Comparison of ENCODE assay signal across 20 cellular contexts in the genomic region with DNA sequence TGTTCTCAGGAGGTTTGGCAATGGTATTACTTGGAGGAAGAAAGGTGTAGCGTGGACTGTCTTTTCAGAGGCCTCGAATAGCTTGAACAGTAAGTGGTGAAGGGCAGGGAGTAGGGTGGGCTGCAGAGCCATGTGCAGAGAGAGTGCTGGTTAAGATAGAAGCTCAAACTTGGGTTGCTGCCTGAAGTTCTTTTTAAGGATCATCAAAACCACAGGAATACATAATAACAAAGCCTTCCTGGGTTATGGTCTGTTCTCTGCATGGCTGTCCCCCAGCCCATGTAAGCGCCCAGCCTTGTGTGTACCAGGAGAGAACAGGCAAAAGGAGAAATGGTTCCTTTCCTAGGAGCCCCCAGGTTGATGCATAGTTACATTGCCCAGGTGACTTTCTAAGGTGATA. TPM values are rescaled to one million over a fixed set of nuclear protein-coding genes. Genes with fewer than 3 reads are reported as not detected.
A peak's percentile ranks its signal among the peaks of the same experiment; 100 is the strongest.
DNase-seq lines count a peak whose midpoint lies in the region; ATAC-seq and TF ChIP-seq lines count a peak whose summit lies in the region.
"Had no signal": no experiment of that assay in that cellular context is flagged by ENCODE, and none has a peak within 500 bp of the region (broad histone marks: within the 10 kb centered on the region; RNA-seq: fewer than 3 reads in every experiment).

No MANE protein-coding gene starts in this region.

- TF ChIP-seq CTCF in brain microvascular endothelial cell (IDR thresholded peaks at IDR 0.05; ENCODE audit: low read depth, low read length, missing control alignments): no peak
- TF ChIP-seq CTCF in osteoblast (IDR thresholded peaks at IDR 0.05; ENCODE audit: extremely low read depth, low read depth, low read length): no peak

- H3K9me3 ChIP-seq in osteoblast (ENCODE audit: low read depth, low read length): no peaks in the 10 kb centered on the region
- H3K9me3 ChIP-seq: mucosa of descending colon, suprapubic skin, vagina had no signal

- no peak overlapping the region for H3K4me3 ChIP-seq in ACC112 (ENCODE audit: low read depth, low read length)
- H3K4me3 ChIP-seq in brain microvascular endothelial cell (ENCODE audit: low read depth, low read length): no peak overlapping the region
- H3K4me3 ChIP-seq in osteoblast (ENCODE audit: insufficient read depth, low read length): no peak overlapping the region
- H3K4me3 ChIP-seq: GM23338, mucosa of descending colon, suprapubic skin, vagina had no signal

- no peak for ATAC-seq in GM21381 (IDR thresholded peaks at IDR 0.05; ENCODE audit: unreplicated experiment)
- ATAC-seq: activated CD8-positive, alpha-beta memory T cell treated with anti-CD3 and anti-CD28 coated beads, Interleukin-2, amount 10 ng/mL, durations not matched to agents 7 days and 5 days; CD8-positive, alpha-beta T cell; GM23338; mucosa of descending colon had no signal

- H2AFZ ChIP-seq in ACC112 (ENCODE audit: low read length, unreplicated experiment) (no peak overlapping the region), osteoblast (ENCODE audit: low read length) (no peak overlapping the region)
- H2AFZ ChIP-seq: GM23338 had no signal

- DNase-seq in M059J (ENCODE audit: low read depth) (peak; percentile 24), brain microvascular endothelial cell (peak; percentile 53), osteoblast (ENCODE audit: insufficient read length, low spot score, missing footprints) (no peak), LoVo (ENCODE audit: low spot score) (no peak), activated gamma-delta T cell (lab: John Stamatoyannopoulos, UW) (no peak), HT-29 (ENCODE audit: low spot score) (no peak)
- DNase-seq: activated CD8-positive, alpha-beta memory T cell treated with anti-CD3 and anti-CD28 coated beads, Interleukin-2, amount 10 ng/mL, durations not matched to agents 7 days and 5 days; amygdala; CD8-positive, alpha-beta T cell; DMS53; hippocampal formation; MM.1S; mucosa of descending colon; NCI-H1436 treated with DMSO at 0.1 percent for 48 hours; NCI-H526 treated with DMSO at 0.1 percent for 48 hours had no signal

- in situ Hi-C loops in brain microvascular endothelial cell (cut with HindIII; ENCODE audit: low pct_ligation_motif_present, low sequenced_read_pairs): no loop called here

- peaks cover 73% of the 10 kb centered on the region for H3K4me1 ChIP-seq in ACC112 (ENCODE audit: control insufficient read depth, insufficient read depth, low read length, unreplicated experiment)
- H3K4me1 ChIP-seq in osteoblast (ENCODE audit: insufficient read depth, low read length): peaks cover 60% of the 10 kb centered on the region
- H3K4me1 ChIP-seq: vagina had no signal

- H3K27ac ChIP-seq in ACC112 (ENCODE audit: low read depth, low read length): peak overlapping the region; percentile 98
- peak overlapping the region; percentile 98 for H3K27ac ChIP-seq in brain microvascular endothelial cell
- H3K27ac ChIP-seq in osteoblast (ENCODE audit: low read depth, low read length): peak overlapping the region; percentile 97
- H3K27ac ChIP-seq: vagina had no signal

- H3K27me3 ChIP-seq in ACC112 (ENCODE audit: insufficient read depth, low read length) (no peaks in the 10 kb centered on the region), brain microvascular endothelial cell (replicated peaks) (no peaks in the 10 kb centered on the region), osteoblast (ENCODE audit: insufficient read depth, low read length) (no peaks in the 10 kb centered on the region)
- H3K27me3 ChIP-seq: suprapubic skin, vagina had no signal

- H3K36me3 ChIP-seq in ACC112 (ENCODE audit: insufficient read depth, low read length): peaks cover 6% of the 10 kb centered on the region; the same call in 1 of the 2 replicates
- H3K36me3 ChIP-seq in brain microvascular endothelial cell (replicated peaks): no peaks in the 10 kb centered on the region
- peaks cover 5% of the 10 kb centered on the region for H3K36me3 ChIP-seq in osteoblast (ENCODE audit: insufficient read depth, low read length)

- H4K20me1 ChIP-seq in osteoblast (ENCODE audit: insufficient read depth, low read length): no peaks in the 10 kb centered on the region

- peak overlapping the region; percentile 74 for H3K4me2 ChIP-seq in osteoblast (ENCODE audit: insufficient read depth, low read length)
- H3K4me2 ChIP-seq: GM23338 had no signal

- H3K79me2 ChIP-seq in ACC112 (ENCODE audit: control insufficient read depth, insufficient read depth, low read length, unreplicated experiment): peaks cover 7% of the 10 kb centered on the region
- peaks cover 3% of the 10 kb centered on the region for H3K79me2 ChIP-seq in osteoblast (ENCODE audit: insufficient read depth, low read length)

RNA-seq across cellular contexts. Expression of a gene that starts 43.9 kb away (rescaled TPM):
- 14.7 and 15.4 TPM in 2 replicates for total RNA-seq in M059J (2014; rRNA removed; shearing (Covaris generic))
- total RNA-seq in osteoblast: 11.5 and 15.6 TPM in 2 replicates
- 35.1 and 51.7 TPM in 2 replicates for total RNA-seq in HT-29 (2014; rRNA removed; shearing (Covaris generic))

Comparison
In these comparisons a context has a peak if more than half of its experiments do, and no peak if none do; other contexts are left out.
1. DNase-seq: peak in M059J (single experiment) and brain microvascular endothelial cell (single experiment); none in osteoblast (single experiment), LoVo (single experiment), activated gamma-delta T cell (single experiment) and HT-29 (single experiment).
2. Peak in every context shown above with its lines, with median percentiles within 50 percentile points of each other: H3K27ac ChIP-seq.